28 cellular contexts compared by ENCODE assay signal in the genomic region with DNA sequence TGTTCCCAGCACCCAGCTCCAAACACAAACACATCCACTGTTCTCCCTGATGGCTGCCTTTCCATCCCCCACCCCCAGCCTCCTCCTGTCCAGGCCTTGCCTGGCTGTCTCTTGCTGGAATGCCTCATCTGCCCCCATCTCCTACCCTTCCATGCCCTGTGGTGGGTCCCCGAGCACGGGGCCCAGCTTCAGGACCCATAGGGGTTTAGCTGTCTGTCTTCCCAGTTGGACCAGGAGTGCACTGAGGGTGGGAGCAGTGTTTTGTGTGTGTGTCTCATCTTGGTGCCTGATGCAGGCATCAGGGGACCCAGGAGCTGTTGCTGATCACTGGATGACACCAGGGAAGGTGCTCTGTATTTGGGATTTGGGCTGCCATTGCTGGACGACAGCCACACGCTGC. TPM values are rescaled to one million over a fixed set of nuclear protein-coding genes. Genes with fewer than 3 reads are reported as not detected.
DNase-seq lines count a peak whose midpoint lies in the region; ATAC-seq, FAIRE-seq and TF ChIP-seq lines count a peak whose summit lies in the region.
"Had no signal": no experiment of that assay in that cellular context is flagged by ENCODE, and none has a peak within 500 bp of the region (broad histone marks: within the 10 kb centered on the region; RNA-seq: fewer than 3 reads in every experiment).

No MANE protein-coding gene starts in this region.

- H3K9me3 Mint-ChIP-seq in WTC11, result no peaks in the 10 kb centered on the region
- H3K9me3 Mint-ChIP-seq: activated T-cell treated with anti-CD3 and anti-CD28 coated beads, Interleukin-2, amount 50 U/mL, for 24 hours; T-helper 2 cell treated with Interferon-gamma antibody and Interleukin-4, amounts not matched to agents 5 μg/mL and 100 μg/mL, for 36 hours had no signal

- H3K4me3 ChIP-seq in AG04450 (ENCODE audit: low read depth, low read length) (no peak overlapping the region), osteoblast (ENCODE audit: insufficient read depth, low read length) (no peak overlapping the region)
- H3K4me3 ChIP-seq: BLaER1 treated with 17β-estradiol and CSF1 and Interleukin-3, amounts not matched to agents 10 nM and 100 nM; ovary; spleen had no signal

- CTCF ChIA-PET in AG04450 (lab: Charles Lee), result interaction anchor here (0.6 to 1.2 kb wide), 2 partner anchors 11 to 35 kb away, joined by 3 to 4 read pairs; no protein-coding TSS in a partner anchor
- CTCF ChIA-PET in WTC11 (lab: Charles Lee), result interaction anchor here (0.6 to 2.1 kb wide), 7 partner anchors 9 to 300 kb away, joined by 3 to 6 read pairs (median 3); a partner anchor contains a TSS

- in situ Hi-C loops in G401 (cut with HindIII; ENCODE audit: low sequenced_read_pairs), result no loop called here

- H3K27ac ChIP-seq in AG04450 (ENCODE audit: low read depth, low read length) (peak overlapping the region; percentile 89), osteoblast (ENCODE audit: low read depth, low read length) (peak overlapping the region; percentile 95)
- H3K27ac ChIP-seq: BLaER1 treated with 17β-estradiol and CSF1 and Interleukin-3, amounts not matched to agents 10 nM and 100 nM; epithelial cell of prostate; HL-60; VCaP had no signal

- no peak for DNase-seq in AG04450 (ENCODE audit: low read depth, low spot score)
- no peak for DNase-seq in WTC11 (ENCODE audit: low spot score)
- peak; percentile 7 for DNase-seq in left ventricle myocardium superior
- DNase-seq in osteoblast (ENCODE audit: insufficient read length, low spot score, missing footprints), result no peak
- DNase-seq in GM12892 (ENCODE audit: insufficient read length), result no peak
- no peak for DNase-seq in G401 (ENCODE audit: low spot score)
- DNase-seq in MV-4-11 (lab: John Stamatoyannopoulos, UW), result no peak
- DNase-seq: activated CD4-positive, alpha-beta T cell treated with anti-CD3 and anti-CD28 coated beads for 48 hours; activated CD8-positive, alpha-beta memory T cell treated with anti-CD3 and anti-CD28 coated beads for 24 hours; activated T-cell treated with anti-CD3 and anti-CD28 coated beads, Interleukin-2, amount 50 U/mL, for 24 hours; COR-L47; effector CD4-positive, alpha-beta T cell; GF-D8; Kasumi-1; mammary epithelial cell; NCI-H1436 treated with DMSO at 0.1 percent for 48 hours; stimulated activated CD4-positive, alpha-beta T cell treated with anti-CD3 and anti-CD28 coated beads, Interleukin-2, amount 100 ng/mL, for 48 hours; trophoblast cell had no signal

- H3K4me3 Mint-ChIP-seq in WTC11, result no peak overlapping the region
- H3K4me3 Mint-ChIP-seq: activated T-cell treated with anti-CD3 and anti-CD28 coated beads, Interleukin-2, amount 50 U/mL, for 24 hours; T-helper 2 cell treated with Interferon-gamma antibody and Interleukin-4, amounts not matched to agents 5 μg/mL and 100 μg/mL, for 36 hours had no signal

- FAIRE-seq in GM12892 (lab: Jason Lieb, UNC), result no peak
- FAIRE-seq: GM18507 had no signal

- H3K36me3 ChIP-seq in osteoblast (ENCODE audit: insufficient read depth, low read length), result no peaks in the 10 kb centered on the region
- H3K36me3 ChIP-seq: BLaER1 treated with 17β-estradiol and CSF1 and Interleukin-3, amounts not matched to agents 10 nM and 100 nM; ovary; spleen had no signal

- intact Hi-C loops in left ventricle myocardium superior (cut with micrococcal nuclease), result no loop called here

- ATAC-seq in WTC11 (no peak), left ventricle myocardium superior (no peak), HG03135 (IDR thresholded peaks at IDR 0.05; ENCODE audit: unreplicated experiment) (no peak)

- H2AFZ ChIP-seq in osteoblast (ENCODE audit: low read length), result no peak overlapping the region

- POLR2A ChIA-PET in AG04450 (lab: Yijun Ruan, JAX) (interaction anchor here (0.8 kb wide), 1 partner anchor 41 kb away, joined by 3 read pairs; no protein-coding TSS in a partner anchor), WTC11 (lab: Charles Lee) (no interaction called here)

- H3K4me1 Mint-ChIP-seq in WTC11, result peaks cover 87% of the 10 kb centered on the region

- H3K27ac Mint-ChIP-seq in WTC11, result peak overlapping the region; percentile 37; the same call in 1 of the 2 replicates
- H3K27ac Mint-ChIP-seq: activated T-cell treated with anti-CD3 and anti-CD28 coated beads, Interleukin-2, amount 50 U/mL, for 24 hours; T-helper 2 cell treated with Interferon-gamma antibody and Interleukin-4, amounts not matched to agents 5 μg/mL and 100 μg/mL, for 36 hours had no signal

- H4K20me1 ChIP-seq in osteoblast (ENCODE audit: insufficient read depth, low read length), result peaks cover 41% of the 10 kb centered on the region

- peaks cover 93% of the 10 kb centered on the region for H3K79me2 ChIP-seq in osteoblast (ENCODE audit: insufficient read depth, low read length)

- peaks cover 53% of the 10 kb centered on the region for H3K4me1 ChIP-seq in osteoblast (ENCODE audit: insufficient read depth, low read length)

- no peak for TF ChIP-seq POLR2A in GM12892 (IDR thresholded peaks at IDR 0.05; ENCODE audit: low read depth, low read length)

- no peak overlapping the region for H3K4me2 ChIP-seq in osteoblast (ENCODE audit: insufficient read depth, low read length)
- H3K4me2 ChIP-seq: BLaER1 treated with 17β-estradiol and CSF1 and Interleukin-3, amounts not matched to agents 10 nM and 100 nM had no signal

- H3K9me3 ChIP-seq in AG04450 (ENCODE audit: control insufficient read depth, insufficient read depth, low read length) (no peaks in the 10 kb centered on the region; the same call in 1 of the 2 replicates), osteoblast (ENCODE audit: low read depth, low read length) (no peaks in the 10 kb centered on the region)
- H3K9me3 ChIP-seq: BLaER1 treated with 17β-estradiol and CSF1 and Interleukin-3, amounts not matched to agents 10 nM and 100 nM; ovary; spleen had no signal

- no peaks in the 10 kb centered on the region for H3K36me3 Mint-ChIP-seq in WTC11

- TF ChIP-seq CTCF in AG04450 (IDR thresholded peaks at IDR 0.05; ENCODE audit: low read depth, low read length) (no peak), WTC11 (IDR thresholded peaks at IDR 0.05) (no peak), osteoblast (IDR thresholded peaks at IDR 0.05; ENCODE audit: extremely low read depth, low read depth, low read length) (no peak)

- no peaks in the 10 kb centered on the region for H3K27me3 Mint-ChIP-seq in WTC11 (ENCODE audit: low read depth)
- H3K27me3 Mint-ChIP-seq: activated T-cell treated with anti-CD3 and anti-CD28 coated beads, Interleukin-2, amount 50 U/mL, for 24 hours had no signal

- H3K27me3 ChIP-seq in AG04450 (ENCODE audit: control insufficient read depth, insufficient read depth, low read length) (no peaks in the 10 kb centered on the region), osteoblast (ENCODE audit: insufficient read depth, low read length) (no peaks in the 10 kb centered on the region)
- H3K27me3 ChIP-seq: BLaER1 treated with 17β-estradiol and CSF1 and Interleukin-3, amounts not matched to agents 10 nM and 100 nM; ovary had no signal

TF ChIP-seq in WTC11, 78 proteins besides CTCF, POLR2A, EP300 and RAD21 (continues in another document):
- TF ChIP-seq, protein P1, sequence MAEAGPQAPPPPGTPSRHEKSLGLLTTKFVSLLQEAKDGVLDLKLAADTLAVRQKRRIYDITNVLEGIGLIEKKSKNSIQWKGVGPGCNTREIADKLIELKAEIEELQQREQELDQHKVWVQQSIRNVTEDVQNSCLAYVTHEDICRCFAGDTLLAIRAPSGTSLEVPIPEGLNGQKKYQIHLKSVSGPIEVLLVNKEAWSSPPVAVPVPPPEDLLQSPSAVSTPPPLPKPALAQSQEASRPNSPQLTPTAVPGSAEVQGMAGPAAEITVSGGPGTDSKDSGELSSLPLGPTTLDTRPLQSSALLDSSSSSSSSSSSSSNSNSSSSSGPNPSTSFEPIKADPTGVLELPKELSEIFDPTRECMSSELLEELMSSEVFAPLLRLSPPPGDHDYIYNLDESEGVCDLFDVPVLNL (CRISPR knock-in tag; IDR thresholded peaks at IDR 0.05; ENCODE audit: borderline replicate concordance, low read depth), result no peak
- TF ChIP-seq, protein P2, sequence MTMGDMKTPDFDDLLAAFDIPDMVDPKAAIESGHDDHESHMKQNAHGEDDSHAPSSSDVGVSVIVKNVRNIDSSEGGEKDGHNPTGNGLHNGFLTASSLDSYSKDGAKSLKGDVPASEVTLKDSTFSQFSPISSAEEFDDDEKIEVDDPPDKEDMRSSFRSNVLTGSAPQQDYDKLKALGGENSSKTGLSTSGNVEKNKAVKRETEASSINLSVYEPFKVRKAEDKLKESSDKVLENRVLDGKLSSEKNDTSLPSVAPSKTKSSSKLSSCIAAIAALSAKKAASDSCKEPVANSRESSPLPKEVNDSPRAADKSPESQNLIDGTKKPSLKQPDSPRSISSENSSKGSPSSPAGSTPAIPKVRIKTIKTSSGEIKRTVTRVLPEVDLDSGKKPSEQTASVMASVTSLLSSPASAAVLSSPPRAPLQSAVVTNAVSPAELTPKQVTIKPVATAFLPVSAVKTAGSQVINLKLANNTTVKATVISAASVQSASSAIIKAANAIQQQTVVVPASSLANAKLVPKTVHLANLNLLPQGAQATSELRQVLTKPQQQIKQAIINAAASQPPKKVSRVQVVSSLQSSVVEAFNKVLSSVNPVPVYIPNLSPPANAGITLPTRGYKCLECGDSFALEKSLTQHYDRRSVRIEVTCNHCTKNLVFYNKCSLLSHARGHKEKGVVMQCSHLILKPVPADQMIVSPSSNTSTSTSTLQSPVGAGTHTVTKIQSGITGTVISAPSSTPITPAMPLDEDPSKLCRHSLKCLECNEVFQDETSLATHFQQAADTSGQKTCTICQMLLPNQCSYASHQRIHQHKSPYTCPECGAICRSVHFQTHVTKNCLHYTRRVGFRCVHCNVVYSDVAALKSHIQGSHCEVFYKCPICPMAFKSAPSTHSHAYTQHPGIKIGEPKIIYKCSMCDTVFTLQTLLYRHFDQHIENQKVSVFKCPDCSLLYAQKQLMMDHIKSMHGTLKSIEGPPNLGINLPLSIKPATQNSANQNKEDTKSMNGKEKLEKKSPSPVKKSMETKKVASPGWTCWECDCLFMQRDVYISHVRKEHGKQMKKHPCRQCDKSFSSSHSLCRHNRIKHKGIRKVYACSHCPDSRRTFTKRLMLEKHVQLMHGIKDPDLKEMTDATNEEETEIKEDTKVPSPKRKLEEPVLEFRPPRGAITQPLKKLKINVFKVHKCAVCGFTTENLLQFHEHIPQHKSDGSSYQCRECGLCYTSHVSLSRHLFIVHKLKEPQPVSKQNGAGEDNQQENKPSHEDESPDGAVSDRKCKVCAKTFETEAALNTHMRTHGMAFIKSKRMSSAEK (CRISPR knock-in tag; IDR thresholded peaks at IDR 0.05; ENCODE audit: borderline replicate concordance), result no peak

RNA-seq across cellular contexts. Expression of a gene that starts 34.5 kb away (rescaled TPM):
- polyA plus RNA-seq in AG04450 (2011; rRNA removed), result 5.2 and 8.4 TPM in 2 replicates
- polyA minus RNA-seq in AG04450 (2011; rRNA and poly(A)+ RNA removed), result 7.8 and 11.5 TPM in 2 replicates
- total RNA-seq in WTC11 (2021) (45.9 to 60.9 TPM (median 48.6 TPM) in 3 replicates), left ventricle myocardium superior (2.1 TPM), osteoblast (3.8 and 10.1 TPM in 2 replicates)
- not detected for polyA plus RNA-seq in GM12892 (2012; ENCODE audit: missing spikeins)
- not detected in 2 replicates for total RNA-seq in G401 (2014; rRNA removed; shearing (Covaris generic))
- total RNA-seq: OCI-LY7 had no signal
